1 cellular context compared by ENCODE assay signal in genomic region chr17:56358651-56359050, GRCh38.
TF ChIP-seq lines count a peak whose summit lies in the region.

No MANE protein-coding gene starts in this region.

TF ChIP-seq in GM23338, 12 proteins besides CTCF, POLR2A, EP300 and RAD21 (continued from another document):
- TF ChIP-seq, protein P1, sequence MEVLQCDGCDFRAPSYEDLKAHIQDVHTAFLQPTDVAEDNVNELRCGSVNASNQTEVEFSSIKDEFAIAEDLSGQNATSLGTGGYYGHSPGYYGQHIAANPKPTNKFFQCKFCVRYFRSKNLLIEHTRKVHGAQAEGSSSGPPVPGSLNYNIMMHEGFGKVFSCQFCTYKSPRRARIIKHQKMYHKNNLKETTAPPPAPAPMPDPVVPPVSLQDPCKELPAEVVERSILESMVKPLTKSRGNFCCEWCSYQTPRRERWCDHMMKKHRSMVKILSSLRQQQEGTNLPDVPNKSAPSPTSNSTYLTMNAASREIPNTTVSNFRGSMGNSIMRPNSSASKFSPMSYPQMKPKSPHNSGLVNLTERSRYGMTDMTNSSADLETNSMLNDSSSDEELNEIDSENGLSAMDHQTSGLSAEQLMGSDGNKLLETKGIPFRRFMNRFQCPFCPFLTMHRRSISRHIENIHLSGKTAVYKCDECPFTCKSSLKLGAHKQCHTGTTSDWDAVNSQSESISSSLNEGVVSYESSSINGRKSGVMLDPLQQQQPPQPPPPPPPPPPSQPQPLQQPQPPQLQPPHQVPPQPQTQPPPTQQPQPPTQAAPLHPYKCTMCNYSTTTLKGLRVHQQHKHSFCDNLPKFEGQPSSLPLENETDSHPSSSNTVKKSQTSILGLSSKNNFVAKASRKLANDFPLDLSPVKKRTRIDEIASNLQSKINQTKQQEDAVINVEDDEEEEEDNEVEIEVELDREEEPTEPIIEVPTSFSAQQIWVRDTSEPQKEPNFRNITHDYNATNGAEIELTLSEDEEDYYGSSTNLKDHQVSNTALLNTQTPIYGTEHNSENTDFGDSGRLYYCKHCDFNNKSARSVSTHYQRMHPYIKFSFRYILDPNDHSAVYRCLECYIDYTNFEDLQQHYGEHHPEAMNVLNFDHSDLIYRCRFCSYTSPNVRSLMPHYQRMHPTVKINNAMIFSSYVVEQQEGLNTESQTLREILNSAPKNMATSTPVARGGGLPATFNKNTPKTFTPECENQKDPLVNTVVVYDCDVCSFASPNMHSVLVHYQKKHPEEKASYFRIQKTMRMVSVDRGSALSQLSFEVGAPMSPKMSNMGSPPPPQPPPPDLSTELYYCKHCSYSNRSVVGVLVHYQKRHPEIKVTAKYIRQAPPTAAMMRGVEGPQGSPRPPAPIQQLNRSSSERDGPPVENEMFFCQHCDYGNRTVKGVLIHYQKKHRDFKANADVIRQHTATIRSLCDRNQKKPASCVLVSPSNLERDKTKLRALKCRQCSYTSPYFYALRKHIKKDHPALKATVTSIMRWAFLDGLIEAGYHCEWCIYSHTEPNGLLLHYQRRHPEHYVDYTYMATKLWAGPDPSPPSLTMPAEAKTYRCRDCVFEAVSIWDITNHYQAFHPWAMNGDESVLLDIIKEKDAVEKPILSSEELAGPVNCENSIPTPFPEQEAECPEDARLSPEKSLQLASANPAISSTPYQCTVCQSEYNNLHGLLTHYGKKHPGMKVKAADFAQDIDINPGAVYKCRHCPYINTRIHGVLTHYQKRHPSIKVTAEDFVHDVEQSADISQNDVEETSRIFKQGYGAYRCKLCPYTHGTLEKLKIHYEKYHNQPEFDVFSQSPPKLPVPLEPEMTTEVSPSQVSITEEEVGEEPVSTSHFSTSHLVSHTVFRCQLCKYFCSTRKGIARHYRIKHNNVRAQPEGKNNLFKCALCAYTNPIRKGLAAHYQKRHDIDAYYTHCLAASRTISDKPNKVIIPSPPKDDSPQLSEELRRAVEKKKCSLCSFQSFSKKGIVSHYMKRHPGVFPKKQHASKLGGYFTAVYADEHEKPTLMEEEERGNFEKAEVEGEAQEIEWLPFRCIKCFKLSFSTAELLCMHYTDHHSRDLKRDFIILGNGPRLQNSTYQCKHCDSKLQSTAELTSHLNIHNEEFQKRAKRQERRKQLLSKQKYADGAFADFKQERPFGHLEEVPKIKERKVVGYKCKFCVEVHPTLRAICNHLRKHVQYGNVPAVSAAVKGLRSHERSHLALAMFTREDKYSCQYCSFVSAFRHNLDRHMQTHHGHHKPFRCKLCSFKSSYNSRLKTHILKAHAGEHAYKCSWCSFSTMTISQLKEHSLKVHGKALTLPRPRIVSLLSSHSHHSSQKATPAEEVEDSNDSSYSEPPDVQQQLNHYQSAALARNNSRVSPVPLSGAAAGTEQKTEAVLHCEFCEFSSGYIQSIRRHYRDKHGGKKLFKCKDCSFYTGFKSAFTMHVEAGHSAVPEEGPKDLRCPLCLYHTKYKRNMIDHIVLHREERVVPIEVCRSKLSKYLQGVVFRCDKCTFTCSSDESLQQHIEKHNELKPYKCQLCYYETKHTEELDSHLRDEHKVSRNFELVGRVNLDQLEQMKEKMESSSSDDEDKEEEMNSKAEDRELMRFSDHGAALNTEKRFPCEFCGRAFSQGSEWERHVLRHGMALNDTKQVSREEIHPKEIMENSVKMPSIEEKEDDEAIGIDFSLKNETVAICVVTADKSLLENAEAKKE (CRISPR knock-in tag; IDR thresholded peaks at IDR 0.05): no peak
- TF ChIP-seq ETS1 (IDR thresholded peaks at IDR 0.05) (no peak), ZNF114 (CRISPR knock-in tag; IDR thresholded peaks at IDR 0.05) (no peak), EZH2 (IDR thresholded peaks at IDR 0.05; ENCODE audit: low read depth, unreplicated experiment) (no peak)
